16 cellular contexts compared by ENCODE assay signal in the genomic region with DNA sequence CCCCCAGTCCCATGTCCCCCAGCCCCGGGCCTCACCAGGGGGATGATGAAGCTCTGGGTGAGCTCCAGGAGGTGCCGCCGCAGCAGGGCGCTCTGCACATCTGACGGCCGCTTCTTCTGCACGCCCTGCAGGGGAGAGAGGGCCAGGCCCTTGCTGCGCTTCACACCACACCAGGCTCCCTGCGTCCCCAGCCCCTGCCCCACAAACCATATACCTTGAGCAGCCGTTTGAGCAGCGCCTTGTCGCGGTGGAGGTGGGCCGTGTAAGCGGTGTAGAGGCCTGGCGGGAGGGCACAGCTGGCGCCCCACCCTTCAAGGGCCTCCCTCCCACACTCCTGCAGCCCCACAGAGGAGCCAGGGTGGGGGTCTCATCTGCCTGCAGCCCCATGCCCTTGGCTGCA. TPM values are rescaled to one million over a fixed set of nuclear protein-coding genes. Genes with fewer than 3 reads are reported as not detected.
DNase-seq lines count a peak whose midpoint lies in the region; ATAC-seq, FAIRE-seq and TF ChIP-seq lines count a peak whose summit lies in the region.
"Had no signal": no experiment of that assay in that cellular context is flagged by ENCODE, and none has a peak within 500 bp of the region (broad histone marks: within the 10 kb centered on the region; RNA-seq: fewer than 3 reads in every experiment).

No MANE protein-coding gene starts in this region.

- no peaks in the 10 kb centered on the region for H3K9me2 ChIP-seq in OCI-LY1 (ENCODE audit: low read depth, low read length)

- H3K9me1 ChIP-seq in K562 (ENCODE audit: control insufficient read depth, insufficient read depth, low read length), result no peaks in the 10 kb centered on the region

- H3K36me3 ChIP-seq in OCI-LY1 (ENCODE audit: insufficient read depth, low read length) (no peaks in the 10 kb centered on the region), K562 (ENCODE audit: control insufficient read depth, insufficient read depth, low read length) (no peaks in the 10 kb centered on the region), breast epithelium (no peaks in the 10 kb centered on the region), mesenchymal stem cell (ENCODE audit: control insufficient read depth in 1 of 2, insufficient read depth in 2 of 2, low read depth in 1 of 2, low read length in 2 of 2) (peaks cover 0 to 16% of the 10 kb centered on the region in 2 experiments)

- H3K27ac Mint-ChIP-seq in stimulated activated memory B cell treated with anti-CD40 and anti-IgM and Interleukin-4, amounts not matched to agents 10 μg/mL and 1 μg/mL and 100 μg/mL, for 72 hours, result peak overlapping the region; percentile 87
- H3K27ac Mint-ChIP-seq: endodermal cell had no signal

- no peak overlapping the region for H4K91ac ChIP-seq in mesenchymal stem cell (ENCODE audit: low read length)

- H3K27me3 Mint-ChIP-seq in stimulated activated memory B cell treated with anti-CD40 and anti-IgM and Interleukin-4, amounts not matched to agents 10 μg/mL and 1 μg/mL and 100 μg/mL, for 72 hours, result no peaks in the 10 kb centered on the region

- no peak overlapping the region for H3K23ac ChIP-seq in mesenchymal stem cell (ENCODE audit: low read length in 2 of 2)

- no peaks in the 10 kb centered on the region for H3K79me1 ChIP-seq in mesenchymal stem cell (replicated peaks; ENCODE audit: low read length, poor library complexity, severe bottlenecking)

- no peak overlapping the region for H3K14ac ChIP-seq in mesenchymal stem cell (ENCODE audit: low read length in 2 of 2)

- no peaks in the 10 kb centered on the region for H3K79me2 ChIP-seq in OCI-LY1 (ENCODE audit: insufficient read depth, low read length)
- H3K79me2 ChIP-seq in K562 (ENCODE audit: control insufficient read depth, insufficient read depth, low read length), result no peaks in the 10 kb centered on the region

- no peak for TF ChIP-seq CTCF in OCI-LY1 (IDR thresholded peaks at IDR 0.05; ENCODE audit: low read length)
- no peak for TF ChIP-seq CTCF in K562 (IDR thresholded peaks at IDR 0.05 in 2 of 3, conservative IDR thresholded peaks at IDR 0.05 in 1 of 3; ENCODE audit: insufficient read depth in 2 of 3, low read depth in 1 of 3, low read length in 3 of 3)
- TF ChIP-seq CTCF in breast epithelium (IDR thresholded peaks at IDR 0.05), result no peak

- peaks cover 20% of the 10 kb centered on the region for H3K4me1 ChIP-seq in OCI-LY1 (ENCODE audit: insufficient read depth, low read length, severe bottlenecking)
- H3K4me1 ChIP-seq in K562 (replicated peaks in 1 of 2; ENCODE audit: control insufficient read depth in 2 of 2, insufficient read depth in 2 of 2, low read length in 2 of 2), result peaks cover 12 to 81% of the 10 kb centered on the region in 2 experiments
- H3K4me1 ChIP-seq in breast epithelium, result peaks cover 0 to 5% of the 10 kb centered on the region in 2 donors
- peaks cover 26% of the 10 kb centered on the region for H3K4me1 ChIP-seq in mesenchymal stem cell (ENCODE audit: control insufficient read depth, insufficient read depth, low read depth, low read length)
- H3K4me1 ChIP-seq: foreskin keratinocyte had no signal

- POLR2A ChIA-PET in K562 (lab: Yijun Ruan, JAX), result no interaction called here

- CTCF ChIA-PET in K562 (lab: Yijun Ruan, JAX; ENCODE audit: low intra/inter-chr PET ratio), result no interaction called here

- no peak overlapping the region for H2BK120ac ChIP-seq in mesenchymal stem cell (ENCODE audit: low read depth, low read length)

- H3K9me3 ChIP-seq in OCI-LY1 (ENCODE audit: low read length) (no peaks in the 10 kb centered on the region), K562 (replicated peaks; ENCODE audit: control insufficient read depth, insufficient read depth, low read depth, low read length) (no peaks in the 10 kb centered on the region), breast epithelium (no peaks in the 10 kb centered on the region), mesenchymal stem cell (ENCODE audit: control insufficient read depth, low read length) (no peaks in the 10 kb centered on the region)
- H3K9me3 ChIP-seq: testis had no signal

- DNase-seq in activated effector memory CD4-positive, alpha-beta T cell treated with anti-CD3 and anti-CD28 coated beads, Interleukin-2, amount 50 U/mL, for 16 hours, result peak; percentile 60
- DNase-seq in activated effector memory CD4-positive, alpha-beta T cell treated with Interleukin-2 at 50 U/mL for 16 hours, result no peak
- DNase-seq in K562 (ENCODE audit: extremely low read depth in 1 of 4, low spot score in 3 of 4) (no peak), HPDE6-E6E7 (ENCODE audit: extremely low spot score) (no peak), breast epithelium (ENCODE audit: low spot score in 2 of 2) (no peak), mesenchymal stem cell (no peak)
- DNase-seq: DMS 273 treated with DMSO at 0.1 percent for 48 hours, foreskin keratinocyte, HCEC 1CT, NCI-H1694 treated with DMSO at 0.1 percent for 48 hours, NCI-H526, testis had no signal

- no peak for TF ChIP-seq EP300 in K562 (IDR thresholded peaks at IDR 0.05; ENCODE audit: low read length)

- no peak for ATAC-seq in K562
- no peak for ATAC-seq in stimulated activated memory B cell treated with anti-CD40 and anti-IgM and Interleukin-4, amounts not matched to agents 10 μg/mL and 1 μg/mL and 100 μg/mL, for 72 hours
- ATAC-seq: foreskin keratinocyte had no signal

- no peak overlapping the region for H2BK12ac ChIP-seq in mesenchymal stem cell (ENCODE audit: low read length in 2 of 2)

- H3K4me1 Mint-ChIP-seq in stimulated activated memory B cell treated with anti-CD40 and anti-IgM and Interleukin-4, amounts not matched to agents 10 μg/mL and 1 μg/mL and 100 μg/mL, for 72 hours, result peaks cover 50% of the 10 kb centered on the region

- H3K27ac ChIP-seq in OCI-LY1 (ENCODE audit: low read depth, low read length, poor library complexity, severe bottlenecking) (no peak overlapping the region), K562 (ENCODE audit: extremely low read depth, low read depth, low read length) (no peak overlapping the region), breast epithelium (no peak overlapping the region), mesenchymal stem cell (ENCODE audit: low read length, poor library complexity, severe bottlenecking) (no peak overlapping the region)
- H3K27ac ChIP-seq: foreskin keratinocyte, testis, VCaP had no signal

- H4K8ac ChIP-seq in mesenchymal stem cell (ENCODE audit: low read length), result no peak overlapping the region

- BruUV-seq in K562 (replicated peaks; lab: Mats Ljungman, UMichigan), result no TSS peak

- no peak for FAIRE-seq in K562 (lab: Jason Lieb, UNC)

- H3K9ac ChIP-seq in OCI-LY1 (ENCODE audit: low read length), result peak overlapping the region; percentile 56; the same call in 1 of the 2 replicates
- H3K9ac ChIP-seq in K562 (ENCODE audit: insufficient read depth in 1 of 2, low read depth in 2 of 2, low read length in 2 of 2), result peak overlapping the region in 1 of 2 experiments; percentile 88; a peak in 2 of 4 replicates
- no peak overlapping the region for H3K9ac ChIP-seq in mesenchymal stem cell (ENCODE audit: low read length)

- no peak overlapping the region for H2AK5ac ChIP-seq in mesenchymal stem cell (ENCODE audit: low read length, severe bottlenecking)

- no peaks in the 10 kb centered on the region for H3F3A ChIP-seq in OCI-LY1 (ENCODE audit: insufficient read depth, low read length)

- no peak for TF ChIP-seq POLR2A in K562 (conservative IDR thresholded peaks at IDR 0.05)
- no peak for TF ChIP-seq POLR2A in breast epithelium (IDR thresholded peaks at IDR 0.05)

- H3K4me2 ChIP-seq in OCI-LY1 (ENCODE audit: low read length), result peak overlapping the region; percentile 66
- H3K4me2 ChIP-seq in K562 (ENCODE audit: insufficient read depth, low read length), result no peak overlapping the region
- H3K4me2 ChIP-seq in mesenchymal stem cell (ENCODE audit: low read length, poor library complexity, severe bottlenecking), result no peak overlapping the region

- WGBS in K562 (ENCODE audit: insufficient coverage, low coverage, missing lambda C conversion rate), result no CpG with 5 or more reads among the region's 17 CpGs
- 93% methylated on average over 16 of the region's 17 CpGs for WGBS in mesenchymal stem cell

- H2BK5ac ChIP-seq in mesenchymal stem cell (ENCODE audit: low read depth, low read length, poor library complexity, severe bottlenecking), result no peak overlapping the region

- peaks cover 10% of the 10 kb centered on the region for H3K27me3 ChIP-seq in OCI-LY1 (ENCODE audit: insufficient read depth, low read length)
- H3K27me3 ChIP-seq in K562 (ENCODE audit: control insufficient read depth in 2 of 2, insufficient read depth in 2 of 2, low read length in 2 of 2), result no peaks in the 10 kb centered on the region
- no peaks in the 10 kb centered on the region for H3K27me3 ChIP-seq in breast epithelium
- H3K27me3 ChIP-seq in mesenchymal stem cell (ENCODE audit: control insufficient read depth in 1 of 2, insufficient read depth in 1 of 2, low read length in 2 of 2), result no peaks in the 10 kb centered on the region
- H3K27me3 ChIP-seq: foreskin keratinocyte, testis had no signal

- intact Hi-C loops in K562 (cut with micrococcal nuclease) (no loop called here), breast epithelium (cut with DNase I; ENCODE audit: low total_unique reads) (no loop called here)

- H3K36me3 Mint-ChIP-seq in stimulated activated memory B cell treated with anti-CD40 and anti-IgM and Interleukin-4, amounts not matched to agents 10 μg/mL and 1 μg/mL and 100 μg/mL, for 72 hours, result no peaks in the 10 kb centered on the region

- H3K18ac ChIP-seq in mesenchymal stem cell (ENCODE audit: low read depth in 1 of 2, low read length in 2 of 2), result no peak overlapping the region

- no peak for TF ChIP-seq RAD21 in K562 (CRISPR knock-in tag; conservative IDR thresholded peaks at IDR 0.05 in 1 of 2, IDR thresholded peaks at IDR 0.05 in 1 of 2)

- H2BK15ac ChIP-seq in mesenchymal stem cell (ENCODE audit: low read depth, poor library complexity, severe bottlenecking), result no peak overlapping the region

- in situ Hi-C loops in K562 (cut with MboI), result no loop called here

- H3K9me3 Mint-ChIP-seq in stimulated activated memory B cell treated with anti-CD40 and anti-IgM and Interleukin-4, amounts not matched to agents 10 μg/mL and 1 μg/mL and 100 μg/mL, for 72 hours, result no peaks in the 10 kb centered on the region
- H3K9me3 Mint-ChIP-seq: endodermal cell had no signal

- no peak overlapping the region for H3K4ac ChIP-seq in mesenchymal stem cell (ENCODE audit: low read depth in 1 of 2, low read length in 2 of 2)

- no peak overlapping the region for H2AFZ ChIP-seq in OCI-LY1 (ENCODE audit: low read length)
- H2AFZ ChIP-seq in K562 (ENCODE audit: low read depth, low read length), result no peak overlapping the region
- no peak overlapping the region for H2AFZ ChIP-seq in mesenchymal stem cell (ENCODE audit: low read depth, low read length)

- peak overlapping the region; percentile 78 for H3K4me3 Mint-ChIP-seq in stimulated activated memory B cell treated with anti-CD40 and anti-IgM and Interleukin-4, amounts not matched to agents 10 μg/mL and 1 μg/mL and 100 μg/mL, for 72 hours
- H3K4me3 Mint-ChIP-seq: endodermal cell had no signal

- H3K4me3 ChIP-seq in OCI-LY1 (ENCODE audit: low read depth, low read length, poor library complexity, severe bottlenecking) (peak overlapping the region; percentile 53), K562 (no peak overlapping the region), breast epithelium (no peak overlapping the region), mesenchymal stem cell (ENCODE audit: insufficient read depth in 1 of 2, low read depth in 1 of 2, low read length in 2 of 2) (no peak overlapping the region)
- H3K4me3 ChIP-seq: testis had no signal

- H4K20me1 ChIP-seq in OCI-LY1 (ENCODE audit: insufficient read depth, low read length) (no peaks in the 10 kb centered on the region), K562 (replicated peaks; ENCODE audit: control insufficient read depth, insufficient read depth, low read length) (no peaks in the 10 kb centered on the region)

RNA-seq across cellular contexts. Expression of gene PLXNB2, which starts 6.2 kb away (rescaled TPM):
- 72.8 and 193 TPM in 2 replicates for total RNA-seq in K562 (2011; cell fraction: chromatin; rRNA removed; ENCODE audit: low replicate concordance)
- 120 and 131 TPM in 2 replicates for total RNA-seq in K562 (2011; cell fraction: nucleolus; rRNA removed)
- 71.3 and 73.4 TPM in 2 replicates for total RNA-seq in K562 (2011; cell fraction: nucleoplasm; rRNA removed)
- total RNA-seq in K562 (2014; rRNA removed) (16.9 and 22.7 TPM in 2 replicates), K562 (2014; rRNA removed; fragmentation: Illumina TruSeq; extraction: Trizol) (3.2 and 4.8 TPM in 2 replicates), K562 (2015; rRNA removed; fragmentation: Illumina TruSeq; extraction: Trizol) (9.9 and 11.3 TPM in 2 replicates), K562 (2021) (45.1 and 48.0 TPM in 2 replicates), breast epithelium (100 to 1,000 TPM in 2 of 3 donors, 10 to 100 TPM in 1; 79.0 to 137 (median 122) TPM)
- polyA plus RNA-seq in K562 (2011; rRNA removed) (17.4 and 26.1 TPM in 2 replicates), K562 (2014; fragmentation: Illumina TruSeq; extraction: Trizol) (13.6 and 22.0 TPM in 2 replicates), K562 (2014; fragmentation: Nextera tagmentation; extraction: Ambion mirVana) (under 1 TPM; 0.15 to 0.81 TPM), K562 (2014; rRNA removed) (20.7 and 24.6 TPM in 2 replicates)
- polyA plus RNA-seq in K562 (2011; cell fraction: cytosol; rRNA removed), result 21.9 and 41.4 TPM in 2 replicates
- 101 and 150 TPM in 2 replicates for polyA plus RNA-seq in K562 (2011; cell fraction: nucleus; rRNA removed)
- 30.4 and 43.6 TPM in 2 replicates for polyA plus RNA-seq in K562 (2012)
- 14.1 and 21.8 TPM in 2 replicates for polyA minus RNA-seq in K562 (2011; rRNA and poly(A)+ RNA removed)
- polyA minus RNA-seq in K562 (2011; cell fraction: cytosol; rRNA and poly(A)+ RNA removed), result 37.2 and 59.9 TPM in 2 replicates
- 30.4 and 32.4 TPM in 2 replicates for polyA minus RNA-seq in K562 (2011; cell fraction: nucleus; rRNA and poly(A)+ RNA removed)
- 242 TPM for polyA plus RNA-seq in mesenchymal stem cell (2013, experiment 1 of 2)
- 231 TPM for polyA plus RNA-seq in mesenchymal stem cell (2013, experiment 2 of 2)

RNA-seq across cellular contexts. Expression of gene DENND6B, which starts 13.2 kb away (rescaled TPM):
- 6.5 and 21.7 TPM in 2 replicates for total RNA-seq in K562 (2011; cell fraction: chromatin; rRNA removed; ENCODE audit: low replicate concordance)
- total RNA-seq in K562 (2011; cell fraction: nucleolus; rRNA removed), result 12.5 and 13.4 TPM in 2 replicates
- total RNA-seq in K562 (2011; cell fraction: nucleoplasm; rRNA removed), result 8.5 and 9.8 TPM in 2 replicates
- 1.5 and 2.3 TPM in 2 replicates for total RNA-seq in K562 (2014; rRNA removed)
- 0.26 and 0.29 TPM in 2 replicates for total RNA-seq in K562 (2014; rRNA removed; fragmentation: Illumina TruSeq; extraction: Trizol)
- 0.83 TPM in 2 replicates for total RNA-seq in K562 (2015; rRNA removed; fragmentation: Illumina TruSeq; extraction: Trizol)
- 3.1 and 3.2 TPM in 2 replicates for total RNA-seq in K562 (2021)
- polyA plus RNA-seq in K562 (2011; rRNA removed), result 2.0 and 3.4 TPM in 2 replicates
- polyA plus RNA-seq in K562 (2011; cell fraction: cytosol; rRNA removed), result 2.9 and 5.9 TPM in 2 replicates
- 18.3 and 38.3 TPM in 2 replicates for polyA plus RNA-seq in K562 (2011; cell fraction: nucleus; rRNA removed)
- polyA plus RNA-seq in K562 (2012), result 2.7 and 5.8 TPM in 2 replicates
- polyA plus RNA-seq in K562 (2014; fragmentation: Illumina TruSeq; extraction: Trizol), result 1.7 and 2.0 TPM in 2 replicates
- polyA plus RNA-seq in K562 (2014; fragmentation: Nextera tagmentation; extraction: Ambion mirVana), result under 1 TPM; 0.07 to 0.31 TPM
- polyA plus RNA-seq in K562 (2014; rRNA removed), result 3.1 and 3.7 TPM in 2 replicates
- polyA minus RNA-seq in K562 (2011; rRNA and poly(A)+ RNA removed), result 0.48 and 0.84 TPM in 2 replicates
- polyA minus RNA-seq in K562 (2011; cell fraction: cytosol; rRNA and poly(A)+ RNA removed), result 1.8 and 3.2 TPM in 2 replicates
- polyA minus RNA-seq in K562 (2011; cell fraction: nucleus; rRNA and poly(A)+ RNA removed), result 2.6 and 3.8 TPM in 2 replicates
- total RNA-seq in breast epithelium, result 1 to 10 TPM; 1.8 to 6.9 (median 5.4) TPM
- 4.2 TPM for polyA plus RNA-seq in mesenchymal stem cell (2013, experiment 1 of 2)
- 3.7 TPM for polyA plus RNA-seq in mesenchymal stem cell (2013, experiment 2 of 2)

RNA-seq across cellular contexts. Expression of gene PPP6R2, which starts 29.5 kb away (rescaled TPM):
- total RNA-seq in K562 (2011; cell fraction: chromatin; rRNA removed; ENCODE audit: low replicate concordance), result 97.0 and 226 TPM in 2 replicates
- total RNA-seq in K562 (2011; cell fraction: nucleolus; rRNA removed), result 102 and 113 TPM in 2 replicates
- total RNA-seq in K562 (2011; cell fraction: nucleoplasm; rRNA removed), result 69.3 and 79.1 TPM in 2 replicates
- total RNA-seq in K562 (2014; rRNA removed), result 33.6 and 45.2 TPM in 2 replicates
- 7.7 and 9.2 TPM in 2 replicates for total RNA-seq in K562 (2014; rRNA removed; fragmentation: Illumina TruSeq; extraction: Trizol)
- 21.4 and 22.1 TPM in 2 replicates for total RNA-seq in K562 (2015; rRNA removed; fragmentation: Illumina TruSeq; extraction: Trizol)
- 35.8 and 39.8 TPM in 2 replicates for total RNA-seq in K562 (2021)
- polyA plus RNA-seq in K562 (2011; rRNA removed), result 24.1 and 33.0 TPM in 2 replicates
- polyA plus RNA-seq in K562 (2011; cell fraction: cytosol; rRNA removed), result 30.1 and 36.3 TPM in 2 replicates
- polyA plus RNA-seq in K562 (2011; cell fraction: nucleus; rRNA removed), result 112 and 152 TPM in 2 replicates
- 27.4 and 43.9 TPM in 2 replicates for polyA plus RNA-seq in K562 (2012)
- polyA plus RNA-seq in K562 (2014; fragmentation: Illumina TruSeq; extraction: Trizol), result 17.9 and 28.4 TPM in 2 replicates
- under 1 TPM; 0.32 to 0.74 TPM for polyA plus RNA-seq in K562 (2014; fragmentation: Nextera tagmentation; extraction: Ambion mirVana)
- 37.5 and 39.3 TPM in 2 replicates for polyA plus RNA-seq in K562 (2014; rRNA removed)
- 17.5 and 21.0 TPM in 2 replicates for polyA minus RNA-seq in K562 (2011; rRNA and poly(A)+ RNA removed)
- 15.7 and 22.8 TPM in 2 replicates for polyA minus RNA-seq in K562 (2011; cell fraction: cytosol; rRNA and poly(A)+ RNA removed)
- 27.3 and 36.0 TPM in 2 replicates for polyA minus RNA-seq in K562 (2011; cell fraction: nucleus; rRNA and poly(A)+ RNA removed)
- total RNA-seq in breast epithelium, result 10 to 100 TPM; 48.3 to 54.1 (median 49.5) TPM
- polyA plus RNA-seq in mesenchymal stem cell (2013, experiment 1 of 2), result 23.0 TPM
- polyA plus RNA-seq in mesenchymal stem cell (2013, experiment 2 of 2), result 22.9 TPM

RNA-seq across cellular contexts. Expression of gene MAPK11, which starts 43.4 kb away (rescaled TPM):
- 6.0 and 15.3 TPM in 2 replicates for total RNA-seq in K562 (2011; cell fraction: chromatin; rRNA removed; ENCODE audit: low replicate concordance)
- total RNA-seq in K562 (2011; cell fraction: nucleolus; rRNA removed), result 11.8 and 12.5 TPM in 2 replicates
- total RNA-seq in K562 (2011; cell fraction: nucleoplasm; rRNA removed), result 6.0 and 6.7 TPM in 2 replicates
- total RNA-seq in K562 (2014; rRNA removed), result 9.6 and 9.8 TPM in 2 replicates
- total RNA-seq in K562 (2014; rRNA removed; fragmentation: Illumina TruSeq; extraction: Trizol), result 1.9 and 2.5 TPM in 2 replicates
- 5.3 and 5.8 TPM in 2 replicates for total RNA-seq in K562 (2015; rRNA removed; fragmentation: Illumina TruSeq; extraction: Trizol)
- total RNA-seq in K562 (2021), result 12.8 and 14.6 TPM in 2 replicates
- 5.1 and 7.0 TPM in 2 replicates for polyA plus RNA-seq in K562 (2011; rRNA removed)
- 5.6 and 12.8 TPM in 2 replicates for polyA plus RNA-seq in K562 (2011; cell fraction: cytosol; rRNA removed)
- 39.5 and 60.0 TPM in 2 replicates for polyA plus RNA-seq in K562 (2011; cell fraction: nucleus; rRNA removed)
- polyA plus RNA-seq in K562 (2012), result 9.9 and 19.7 TPM in 2 replicates
- 5.7 and 7.0 TPM in 2 replicates for polyA plus RNA-seq in K562 (2014; fragmentation: Illumina TruSeq; extraction: Trizol)
- under 1 TPM; 0.06 to 0.10 TPM for polyA plus RNA-seq in K562 (2014; fragmentation: Nextera tagmentation; extraction: Ambion mirVana)
- polyA plus RNA-seq in K562 (2014; rRNA removed), result 10.6 and 11.5 TPM in 2 replicates
- 1.4 and 3.6 TPM in 2 replicates for polyA minus RNA-seq in K562 (2011; rRNA and poly(A)+ RNA removed)
- 5.2 and 6.5 TPM in 2 replicates for polyA minus RNA-seq in K562 (2011; cell fraction: cytosol; rRNA and poly(A)+ RNA removed)
- 6.1 and 6.3 TPM in 2 replicates for polyA minus RNA-seq in K562 (2011; cell fraction: nucleus; rRNA and poly(A)+ RNA removed)
- total RNA-seq in breast epithelium, result 10 to 100 TPM in 2 of 3 donors, 1 to 10 TPM in 1; 5.7 to 16.5 (median 13.4) TPM
- 5.5 TPM for polyA plus RNA-seq in mesenchymal stem cell (2013, experiment 1 of 2)
- polyA plus RNA-seq in mesenchymal stem cell (2013, experiment 2 of 2), result 5.0 TPM

RNA-seq across cellular contexts. Expression of gene MAPK12, which starts 52.1 kb away (rescaled TPM):
- total RNA-seq in K562 (2011; cell fraction: chromatin; rRNA removed; ENCODE audit: low replicate concordance), result 112 and 304 TPM in 2 replicates
- 207 and 279 TPM in 2 replicates for total RNA-seq in K562 (2011; cell fraction: nucleolus; rRNA removed)
- total RNA-seq in K562 (2011; cell fraction: nucleoplasm; rRNA removed), result 136 and 144 TPM in 2 replicates
- total RNA-seq in K562 (2014; rRNA removed) (45.2 and 45.5 TPM in 2 replicates), K562 (2014; rRNA removed; fragmentation: Illumina TruSeq; extraction: Trizol) (5.7 and 11.1 TPM in 2 replicates), K562 (2015; rRNA removed; fragmentation: Illumina TruSeq; extraction: Trizol) (32.9 and 33.8 TPM in 2 replicates), K562 (2021) (68.4 and 69.1 TPM in 2 replicates), breast epithelium (1 to 10 TPM; 3.8 to 9.8 (median 5.3) TPM)
- polyA plus RNA-seq in K562 (2011; rRNA removed) (30.6 and 45.2 TPM in 2 replicates), K562 (2014; fragmentation: Illumina TruSeq; extraction: Trizol) (32.8 and 35.5 TPM in 2 replicates), K562 (2014; fragmentation: Nextera tagmentation; extraction: Ambion mirVana) (1 to 10 TPM in 1 of 2 experiments, under 1 TPM in 1; 0.79 to 4.0 TPM), K562 (2014; rRNA removed) (69.4 and 71.5 TPM in 2 replicates)
- polyA plus RNA-seq in K562 (2011; cell fraction: cytosol; rRNA removed), result 35.5 and 49.4 TPM in 2 replicates
- polyA plus RNA-seq in K562 (2011; cell fraction: nucleus; rRNA removed), result 285 and 430 TPM in 2 replicates
- 38.8 and 60.9 TPM in 2 replicates for polyA plus RNA-seq in K562 (2012)
- 12.0 and 15.0 TPM in 2 replicates for polyA minus RNA-seq in K562 (2011; rRNA and poly(A)+ RNA removed)
- polyA minus RNA-seq in K562 (2011; cell fraction: cytosol; rRNA and poly(A)+ RNA removed), result 18.3 and 22.3 TPM in 2 replicates
- polyA minus RNA-seq in K562 (2011; cell fraction: nucleus; rRNA and poly(A)+ RNA removed), result 61.0 and 65.0 TPM in 2 replicates
- polyA plus RNA-seq in mesenchymal stem cell (2013, experiment 1 of 2), result 34.8 TPM
- polyA plus RNA-seq in mesenchymal stem cell (2013, experiment 2 of 2), result 35.2 TPM
